In the genomic region with DNA sequence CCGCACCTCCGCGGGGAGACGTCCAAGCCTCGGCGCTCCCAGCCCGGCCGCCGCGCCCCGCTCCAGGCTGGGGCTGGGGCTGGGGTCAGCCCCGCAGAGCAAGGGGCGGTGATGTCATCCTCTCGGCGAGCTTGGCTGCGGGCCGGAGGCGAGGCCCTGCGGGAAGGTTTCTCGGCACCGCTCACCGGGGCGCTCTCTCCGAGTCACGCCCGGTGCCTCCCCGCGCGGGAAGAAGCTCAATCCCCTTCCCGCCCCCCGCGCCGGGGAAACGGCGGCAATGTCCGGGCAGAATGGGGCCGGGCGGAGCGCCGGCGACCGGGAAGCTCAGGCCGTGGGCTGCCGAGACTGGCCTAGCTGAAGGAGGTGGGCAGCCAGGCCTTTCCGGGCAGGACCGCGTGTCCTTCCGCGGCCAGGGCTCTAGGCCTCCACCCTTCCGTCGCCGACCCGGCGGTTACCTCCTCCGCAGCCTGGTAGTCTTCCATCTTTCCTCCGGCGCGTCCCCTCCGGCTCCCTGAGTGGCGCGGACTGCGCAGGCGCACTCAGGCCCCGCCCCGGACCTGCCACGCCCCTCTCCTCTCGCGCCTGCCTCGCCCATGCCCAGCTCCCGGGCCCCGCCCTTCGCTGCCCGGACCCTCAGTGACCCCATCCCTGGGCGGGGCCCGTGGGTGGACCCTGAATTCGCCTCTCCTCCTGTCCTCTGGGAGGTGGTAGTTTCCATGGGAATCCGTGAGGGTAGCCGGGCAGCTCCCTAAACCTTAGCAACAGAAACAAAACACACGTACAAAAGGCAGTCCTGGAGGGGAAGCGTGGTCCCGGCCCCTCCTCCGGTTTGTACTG, we compare ENCODE assay signal across 1 cellular context.
TF ChIP-seq lines count a peak whose summit lies in the region.

Gene DYNLT1 (minus strand): TSS at position 517 of the 837 bp plus-strand sequence. CDS start 35 bp downstream, at position 482.

TF ChIP-seq in K562, 482 proteins besides CTCF, POLR2A, EP300 and RAD21 (continued from another document and continues in another):
- TF ChIP-seq GATA2 (CRISPR knock-in tag; IDR thresholded peaks at IDR 0.05) (no peak), TGIF2 (CRISPR knock-in tag; IDR thresholded peaks at IDR 0.05) (0 out of 2 replicates have a peak, but pooled peaks have one; percentile 57), ZNF561 (CRISPR knock-in tag; conservative IDR thresholded peaks at IDR 0.05) (no peak), DMBX1 (CRISPR knock-in tag; IDR thresholded peaks at IDR 0.05; ENCODE audit: borderline replicate concordance) (0 out of 2 replicates have a peak, but pooled peaks have one; percentile 31), ILF3 (IDR thresholded peaks at IDR 0.05; ENCODE audit: borderline replicate concordance) (no peak; the same call in 1 of the 2 replicates), ZNF184 (CRISPR knock-in tag; IDR thresholded peaks at IDR 0.05) (no peak), CHCHD3 (CRISPR knock-in tag; IDR thresholded peaks at IDR 0.05) (peak; percentile 88; the same call in 1 of the 2 replicates), POLR2AphosphoS5 (IDR thresholded peaks at IDR 0.05; ENCODE audit: control insufficient read depth, insufficient read depth, low read depth, low read length) (peak; percentile 85), ZBTB11 (CRISPR knock-in tag; IDR thresholded peaks at IDR 0.05) (peak in 1 of 3 experiments; percentile 72; a peak in 1 of 6 replicates), KAT2B (IDR thresholded peaks at IDR 0.05; ENCODE audit: low read depth, low read length) (no peak), ZNF12 (CRISPR knock-in tag; IDR thresholded peaks at IDR 0.05) (no peak), CBX3 (IDR thresholded peaks at IDR 0.05; ENCODE audit: borderline replicate concordance in 1 of 2, low read length in 2 of 2) (peak in 1 of 2 experiments; percentile 27; a peak in 1 of 3 replicates), MTA3 (IDR thresholded peaks at IDR 0.05; ENCODE audit: borderline replicate concordance) (peak; percentile 90; the same call in 1 of the 2 replicates), OTX1 (CRISPR knock-in tag; IDR thresholded peaks at IDR 0.05) (no peak), NCOA2 (IDR thresholded peaks at IDR 0.05; ENCODE audit: partially characterized antibody in 2 of 2) (no peak), PML (IDR thresholded peaks at IDR 0.05; ENCODE audit: low read length) (peak; percentile 88; the same call in 1 of the 2 replicates), ZZZ3 (IDR thresholded peaks at IDR 0.05) (no peak), ETV5 (CRISPR knock-in tag; IDR thresholded peaks at IDR 0.05; ENCODE audit: low read depth) (peak; percentile 69; the same call in 1 of the 2 replicates), DPF2 (IDR thresholded peaks at IDR 0.05) (peak; percentile 55; the same call in 1 of the 2 replicates), NFRKB (IDR thresholded peaks at IDR 0.05; ENCODE audit: low read depth) (peak; percentile 91), ZNF639 (CRISPR knock-in tag; conservative IDR thresholded peaks at IDR 0.05 in 1 of 2, IDR thresholded peaks at IDR 0.05 in 1 of 2) (peak in 1 of 2 experiments; percentile 75; a peak in 1 of 4 replicates), ZBTB26 (CRISPR knock-in tag; IDR thresholded peaks at IDR 0.05) (no peak), PCBP2 (IDR thresholded peaks at IDR 0.05; ENCODE audit: low read depth, low read length, poor library complexity, severe bottlenecking) (no peak), DIDO1 (tag; IDR thresholded peaks at IDR 0.05; ENCODE audit: low read depth) (peak; percentile 39; the same call in 1 of the 2 replicates), ZNF586 (CRISPR knock-in tag; conservative IDR thresholded peaks at IDR 0.05) (no peak), SAP30 (IDR thresholded peaks at IDR 0.05; ENCODE audit: borderline replicate concordance, insufficient read depth, low read depth, low read length, poor library complexity, severe bottlenecking) (peak; percentile 79), NFE2 (IDR thresholded peaks at IDR 0.05; ENCODE audit: low read depth) (0 out of 2 replicates have a peak, but pooled peaks have one; percentile 1), TCF7L2 (IDR thresholded peaks at IDR 0.05; ENCODE audit: low read depth, low read length) (no peak), GTF2E2 (tag; IDR thresholded peaks at IDR 0.05) (peak; percentile 56; the same call in 1 of the 2 replicates), MECOM (CRISPR knock-in tag; IDR thresholded peaks at IDR 0.05) (no peak)
- TF ChIP-seq, protein P1, sequence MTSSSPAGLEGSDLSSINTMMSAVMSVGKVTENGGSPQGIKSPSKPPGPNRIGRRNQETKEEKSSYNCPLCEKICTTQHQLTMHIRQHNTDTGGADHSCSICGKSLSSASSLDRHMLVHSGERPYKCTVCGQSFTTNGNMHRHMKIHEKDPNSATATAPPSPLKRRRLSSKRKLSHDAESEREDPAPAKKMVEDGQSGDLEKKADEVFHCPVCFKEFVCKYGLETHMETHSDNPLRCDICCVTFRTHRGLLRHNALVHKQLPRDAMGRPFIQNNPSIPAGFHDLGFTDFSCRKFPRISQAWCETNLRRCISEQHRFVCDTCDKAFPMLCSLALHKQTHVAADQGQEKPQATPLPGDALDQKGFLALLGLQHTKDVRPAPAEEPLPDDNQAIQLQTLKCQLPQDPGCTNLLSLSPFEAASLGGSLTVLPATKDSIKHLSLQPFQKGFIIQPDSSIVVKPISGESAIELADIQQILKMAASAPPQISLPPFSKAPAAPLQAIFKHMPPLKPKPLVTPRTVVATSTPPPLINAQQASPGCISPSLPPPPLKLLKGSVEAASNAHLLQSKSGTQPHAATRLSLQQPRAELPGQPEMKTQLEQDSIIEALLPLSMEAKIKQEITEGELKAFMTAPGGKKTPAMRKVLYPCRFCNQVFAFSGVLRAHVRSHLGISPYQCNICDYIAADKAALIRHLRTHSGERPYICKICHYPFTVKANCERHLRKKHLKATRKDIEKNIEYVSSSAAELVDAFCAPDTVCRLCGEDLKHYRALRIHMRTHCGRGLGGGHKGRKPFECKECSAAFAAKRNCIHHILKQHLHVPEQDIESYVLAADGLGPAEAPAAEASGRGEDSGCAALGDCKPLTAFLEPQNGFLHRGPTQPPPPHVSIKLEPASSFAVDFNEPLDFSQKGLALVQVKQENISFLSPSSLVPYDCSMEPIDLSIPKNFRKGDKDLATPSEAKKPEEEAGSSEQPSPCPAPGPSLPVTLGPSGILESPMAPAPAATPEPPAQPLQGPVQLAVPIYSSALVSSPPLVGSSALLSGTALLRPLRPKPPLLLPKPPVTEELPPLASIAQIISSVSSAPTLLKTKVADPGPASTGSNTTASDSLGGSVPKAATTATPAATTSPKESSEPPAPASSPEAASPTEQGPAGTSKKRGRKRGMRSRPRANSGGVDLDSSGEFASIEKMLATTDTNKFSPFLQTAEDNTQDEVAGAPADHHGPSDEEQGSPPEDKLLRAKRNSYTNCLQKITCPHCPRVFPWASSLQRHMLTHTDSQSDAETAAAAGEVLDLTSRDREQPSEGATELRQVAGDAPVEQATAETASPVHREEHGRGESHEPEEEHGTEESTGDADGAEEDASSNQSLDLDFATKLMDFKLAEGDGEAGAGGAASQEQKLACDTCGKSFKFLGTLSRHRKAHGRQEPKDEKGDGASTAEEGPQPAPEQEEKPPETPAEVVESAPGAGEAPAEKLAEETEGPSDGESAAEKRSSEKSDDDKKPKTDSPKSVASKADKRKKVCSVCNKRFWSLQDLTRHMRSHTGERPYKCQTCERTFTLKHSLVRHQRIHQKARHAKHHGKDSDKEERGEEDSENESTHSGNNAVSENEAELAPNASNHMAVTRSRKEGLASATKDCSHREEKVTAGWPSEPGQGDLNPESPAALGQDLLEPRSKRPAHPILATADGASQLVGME (CRISPR knock-in tag; IDR thresholded peaks at IDR 0.05), result peak; percentile 15; the same call in 1 of the 2 replicates
- TF ChIP-seq, protein P2, sequence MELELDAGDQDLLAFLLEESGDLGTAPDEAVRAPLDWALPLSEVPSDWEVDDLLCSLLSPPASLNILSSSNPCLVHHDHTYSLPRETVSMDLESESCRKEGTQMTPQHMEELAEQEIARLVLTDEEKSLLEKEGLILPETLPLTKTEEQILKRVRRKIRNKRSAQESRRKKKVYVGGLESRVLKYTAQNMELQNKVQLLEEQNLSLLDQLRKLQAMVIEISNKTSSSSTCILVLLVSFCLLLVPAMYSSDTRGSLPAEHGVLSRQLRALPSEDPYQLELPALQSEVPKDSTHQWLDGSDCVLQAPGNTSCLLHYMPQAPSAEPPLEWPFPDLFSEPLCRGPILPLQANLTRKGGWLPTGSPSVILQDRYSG (tag; conservative IDR thresholded peaks at IDR 0.05; ENCODE audit: low read depth), result 0 out of 2 replicates have a peak, but pooled peaks have one; percentile 39
- TF ChIP-seq, protein P3, sequence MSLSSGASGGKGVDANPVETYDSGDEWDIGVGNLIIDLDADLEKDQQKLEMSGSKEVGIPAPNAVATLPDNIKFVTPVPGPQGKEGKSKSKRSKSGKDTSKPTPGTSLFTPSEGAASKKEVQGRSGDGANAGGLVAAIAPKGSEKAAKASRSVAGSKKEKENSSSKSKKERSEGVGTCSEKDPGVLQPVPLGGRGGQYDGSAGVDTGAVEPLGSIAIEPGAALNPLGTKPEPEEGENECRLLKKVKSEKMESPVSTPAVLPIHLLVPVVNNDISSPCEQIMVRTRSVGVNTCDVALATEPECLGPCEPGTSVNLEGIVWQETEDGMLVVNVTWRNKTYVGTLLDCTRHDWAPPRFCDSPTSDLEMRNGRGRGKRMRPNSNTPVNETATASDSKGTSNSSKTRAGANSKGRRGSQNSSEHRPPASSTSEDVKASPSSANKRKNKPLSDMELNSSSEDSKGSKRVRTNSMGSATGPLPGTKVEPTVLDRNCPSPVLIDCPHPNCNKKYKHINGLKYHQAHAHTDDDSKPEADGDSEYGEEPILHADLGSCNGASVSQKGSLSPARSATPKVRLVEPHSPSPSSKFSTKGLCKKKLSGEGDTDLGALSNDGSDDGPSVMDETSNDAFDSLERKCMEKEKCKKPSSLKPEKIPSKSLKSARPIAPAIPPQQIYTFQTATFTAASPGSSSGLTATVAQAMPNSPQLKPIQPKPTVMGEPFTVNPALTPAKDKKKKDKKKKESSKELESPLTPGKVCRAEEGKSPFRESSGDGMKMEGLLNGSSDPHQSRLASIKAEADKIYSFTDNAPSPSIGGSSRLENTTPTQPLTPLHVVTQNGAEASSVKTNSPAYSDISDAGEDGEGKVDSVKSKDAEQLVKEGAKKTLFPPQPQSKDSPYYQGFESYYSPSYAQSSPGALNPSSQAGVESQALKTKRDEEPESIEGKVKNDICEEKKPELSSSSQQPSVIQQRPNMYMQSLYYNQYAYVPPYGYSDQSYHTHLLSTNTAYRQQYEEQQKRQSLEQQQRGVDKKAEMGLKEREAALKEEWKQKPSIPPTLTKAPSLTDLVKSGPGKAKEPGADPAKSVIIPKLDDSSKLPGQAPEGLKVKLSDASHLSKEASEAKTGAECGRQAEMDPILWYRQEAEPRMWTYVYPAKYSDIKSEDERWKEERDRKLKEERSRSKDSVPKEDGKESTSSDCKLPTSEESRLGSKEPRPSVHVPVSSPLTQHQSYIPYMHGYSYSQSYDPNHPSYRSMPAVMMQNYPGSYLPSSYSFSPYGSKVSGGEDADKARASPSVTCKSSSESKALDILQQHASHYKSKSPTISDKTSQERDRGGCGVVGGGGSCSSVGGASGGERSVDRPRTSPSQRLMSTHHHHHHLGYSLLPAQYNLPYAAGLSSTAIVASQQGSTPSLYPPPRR (CRISPR knock-in tag; IDR thresholded peaks at IDR 0.05; ENCODE audit: borderline replicate concordance), result peak; percentile 84; the same call in 1 of the 2 replicates
- TF ChIP-seq, protein P4, sequence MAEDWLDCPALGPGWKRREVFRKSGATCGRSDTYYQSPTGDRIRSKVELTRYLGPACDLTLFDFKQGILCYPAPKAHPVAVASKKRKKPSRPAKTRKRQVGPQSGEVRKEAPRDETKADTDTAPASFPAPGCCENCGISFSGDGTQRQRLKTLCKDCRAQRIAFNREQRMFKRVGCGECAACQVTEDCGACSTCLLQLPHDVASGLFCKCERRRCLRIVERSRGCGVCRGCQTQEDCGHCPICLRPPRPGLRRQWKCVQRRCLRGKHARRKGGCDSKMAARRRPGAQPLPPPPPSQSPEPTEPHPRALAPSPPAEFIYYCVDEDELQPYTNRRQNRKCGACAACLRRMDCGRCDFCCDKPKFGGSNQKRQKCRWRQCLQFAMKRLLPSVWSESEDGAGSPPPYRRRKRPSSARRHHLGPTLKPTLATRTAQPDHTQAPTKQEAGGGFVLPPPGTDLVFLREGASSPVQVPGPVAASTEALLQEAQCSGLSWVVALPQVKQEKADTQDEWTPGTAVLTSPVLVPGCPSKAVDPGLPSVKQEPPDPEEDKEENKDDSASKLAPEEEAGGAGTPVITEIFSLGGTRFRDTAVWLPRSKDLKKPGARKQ (CRISPR knock-in tag; IDR thresholded peaks at IDR 0.05), result no peak
